Comparison of ENCODE assay signal across 1 cellular context in the genomic region with DNA sequence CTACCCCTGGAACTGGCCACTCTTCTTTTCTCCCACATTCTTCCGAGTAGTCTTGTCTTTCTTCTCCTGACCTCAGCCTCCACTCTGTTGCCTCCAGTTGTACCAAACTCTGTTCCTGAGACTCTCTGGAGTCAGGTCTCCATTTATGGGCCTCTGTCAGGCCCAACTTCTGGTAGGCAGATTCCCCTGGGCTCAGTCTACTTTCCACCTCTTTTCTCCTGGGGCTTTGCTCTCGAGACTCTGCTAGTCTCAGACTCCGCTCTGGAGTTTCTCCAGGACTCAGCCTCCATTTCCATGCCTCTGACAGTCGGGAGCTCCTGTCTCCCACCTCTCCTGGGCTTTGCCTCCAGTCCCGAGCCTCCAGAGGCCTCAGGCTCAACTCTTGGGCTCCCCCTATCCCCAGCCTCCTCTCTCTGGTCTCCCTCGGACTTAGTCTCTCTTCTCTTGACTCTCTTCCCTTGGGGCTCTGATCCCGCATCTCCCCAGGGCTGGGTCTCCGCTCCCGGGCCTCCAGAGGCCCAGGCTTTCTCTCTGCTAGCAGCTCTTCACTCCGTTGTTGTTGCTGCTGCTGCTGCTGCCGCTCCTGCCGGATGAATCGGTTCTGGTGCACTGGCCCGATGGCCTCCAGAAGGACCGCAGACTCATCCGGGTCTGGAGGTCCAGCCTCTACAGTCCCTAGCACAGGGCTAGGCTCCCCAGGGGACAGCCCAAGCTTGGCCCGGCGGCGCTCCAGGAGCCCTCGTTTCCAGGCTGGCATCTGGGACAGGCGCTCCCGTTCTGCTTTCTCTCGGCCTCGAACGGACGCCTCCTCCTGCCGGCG.
TF ChIP-seq lines count a peak whose summit lies in the region.

No MANE protein-coding gene starts in this region.

TF ChIP-seq in HepG2, 621 proteins besides CTCF, POLR2A, EP300 and RAD21:
- TF ChIP-seq, protein P1, sequence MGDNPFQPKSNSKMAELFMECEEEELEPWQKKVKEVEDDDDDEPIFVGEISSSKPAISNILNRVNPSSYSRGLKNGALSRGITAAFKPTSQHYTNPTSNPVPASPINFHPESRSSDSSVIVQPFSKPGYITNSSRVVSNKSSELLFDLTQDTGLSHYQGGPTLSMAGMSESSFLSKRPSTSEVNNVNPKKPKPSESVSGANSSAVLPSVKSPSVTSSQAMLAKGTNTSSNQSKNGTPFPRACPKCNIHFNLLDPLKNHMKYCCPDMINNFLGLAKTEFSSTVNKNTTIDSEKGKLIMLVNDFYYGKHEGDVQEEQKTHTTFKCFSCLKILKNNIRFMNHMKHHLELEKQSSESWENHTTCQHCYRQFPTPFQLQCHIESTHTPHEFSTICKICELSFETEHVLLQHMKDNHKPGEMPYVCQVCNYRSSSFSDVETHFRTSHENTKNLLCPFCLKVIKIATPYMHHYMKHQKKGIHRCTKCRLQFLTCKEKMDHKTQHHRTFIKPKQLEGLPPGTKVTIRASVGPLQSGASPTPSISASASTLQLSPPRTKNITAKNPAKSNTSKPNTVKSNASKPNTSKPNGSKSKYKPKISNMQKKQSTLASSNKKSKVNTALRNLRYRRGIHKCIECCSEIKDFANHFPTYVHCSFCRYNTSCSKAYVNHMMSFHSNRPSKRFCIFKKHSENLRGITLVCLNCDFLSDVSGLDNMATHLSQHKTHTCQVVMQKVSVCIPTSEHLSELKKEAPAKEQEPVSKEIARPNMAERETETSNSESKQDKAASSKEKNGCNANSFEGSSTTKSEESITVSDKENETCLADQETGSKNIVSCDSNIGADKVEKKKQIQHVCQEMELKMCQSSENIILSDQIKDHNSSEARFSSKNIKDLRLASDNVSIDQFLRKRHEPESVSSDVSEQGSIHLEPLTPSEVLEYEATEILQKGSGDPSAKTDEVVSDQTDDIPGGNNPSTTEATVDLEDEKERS (CRISPR knock-in tag; IDR thresholded peaks at IDR 0.05), result no peak
- TF ChIP-seq ZNF550 (CRISPR knock-in tag; IDR thresholded peaks at IDR 0.05; ENCODE audit: borderline replicate concordance) (no peak), NFIB (CRISPR knock-in tag; IDR thresholded peaks at IDR 0.05; ENCODE audit: borderline replicate concordance) (no peak), NR2F1 (CRISPR knock-in tag; IDR thresholded peaks at IDR 0.05) (no peak), ZNF567 (CRISPR knock-in tag; IDR thresholded peaks at IDR 0.05; ENCODE audit: borderline replicate concordance) (no peak), ZNF263 (CRISPR knock-in tag; IDR thresholded peaks at IDR 0.05) (peak; percentile 5; the same call in 1 of the 2 replicates), NBN (conservative IDR thresholded peaks at IDR 0.05) (no peak), ZNF407 (CRISPR knock-in tag; IDR thresholded peaks at IDR 0.05; ENCODE audit: not compliant biosample characterization) (peak; percentile 13), ZFP91 (CRISPR knock-in tag; IDR thresholded peaks at IDR 0.05; ENCODE audit: borderline replicate concordance) (peak; percentile 55; the same call in 1 of the 2 replicates), BATF2 (CRISPR knock-in tag; IDR thresholded peaks at IDR 0.05) (peak; percentile 42; the same call in 1 of the 2 replicates), ZNF879 (CRISPR knock-in tag; IDR thresholded peaks at IDR 0.05) (no peak), PTBP1 (IDR thresholded peaks at IDR 0.05; ENCODE audit: low read depth, low read length, poor library complexity, severe bottlenecking) (peak; percentile 33), SP4 (CRISPR knock-in tag; IDR thresholded peaks at IDR 0.05) (peak; percentile 10; the same call in 1 of the 2 replicates), REL (CRISPR knock-in tag; conservative IDR thresholded peaks at IDR 0.05) (0 out of 2 replicates have a peak, but pooled peaks have one; percentile 36), ZNF317 (CRISPR knock-in tag; IDR thresholded peaks at IDR 0.05) (no peak), U2AF2 (IDR thresholded peaks at IDR 0.05; ENCODE audit: low read depth, low read length) (no peak), ZNF770 (CRISPR knock-in tag; IDR thresholded peaks at IDR 0.05) (peak; percentile 91), ZHX1 (CRISPR knock-in tag; IDR thresholded peaks at IDR 0.05; ENCODE audit: low read depth) (no peak)
- TF ChIP-seq, protein P2, sequence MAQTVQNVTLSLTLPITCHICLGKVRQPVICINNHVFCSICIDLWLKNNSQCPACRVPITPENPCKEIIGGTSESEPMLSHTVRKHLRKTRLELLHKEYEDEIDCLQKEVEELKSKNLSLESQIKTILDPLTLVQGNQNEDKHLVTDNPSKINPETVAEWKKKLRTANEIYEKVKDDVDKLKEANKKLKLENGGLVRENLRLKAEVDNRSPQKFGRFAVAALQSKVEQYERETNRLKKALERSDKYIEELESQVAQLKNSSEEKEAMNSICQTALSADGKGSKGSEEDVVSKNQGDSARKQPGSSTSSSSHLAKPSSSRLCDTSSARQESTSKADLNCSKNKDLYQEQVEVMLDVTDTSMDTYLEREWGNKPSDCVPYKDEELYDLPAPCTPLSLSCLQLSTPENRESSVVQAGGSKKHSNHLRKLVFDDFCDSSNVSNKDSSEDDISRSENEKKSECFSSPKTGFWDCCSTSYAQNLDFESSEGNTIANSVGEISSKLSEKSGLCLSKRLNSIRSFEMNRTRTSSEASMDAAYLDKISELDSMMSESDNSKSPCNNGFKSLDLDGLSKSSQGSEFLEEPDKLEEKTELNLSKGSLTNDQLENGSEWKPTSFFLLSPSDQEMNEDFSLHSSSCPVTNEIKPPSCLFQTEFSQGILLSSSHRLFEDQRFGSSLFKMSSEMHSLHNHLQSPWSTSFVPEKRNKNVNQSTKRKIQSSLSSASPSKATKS (CRISPR knock-in tag; IDR thresholded peaks at IDR 0.05), result no peak
- TF ChIP-seq, protein P3, sequence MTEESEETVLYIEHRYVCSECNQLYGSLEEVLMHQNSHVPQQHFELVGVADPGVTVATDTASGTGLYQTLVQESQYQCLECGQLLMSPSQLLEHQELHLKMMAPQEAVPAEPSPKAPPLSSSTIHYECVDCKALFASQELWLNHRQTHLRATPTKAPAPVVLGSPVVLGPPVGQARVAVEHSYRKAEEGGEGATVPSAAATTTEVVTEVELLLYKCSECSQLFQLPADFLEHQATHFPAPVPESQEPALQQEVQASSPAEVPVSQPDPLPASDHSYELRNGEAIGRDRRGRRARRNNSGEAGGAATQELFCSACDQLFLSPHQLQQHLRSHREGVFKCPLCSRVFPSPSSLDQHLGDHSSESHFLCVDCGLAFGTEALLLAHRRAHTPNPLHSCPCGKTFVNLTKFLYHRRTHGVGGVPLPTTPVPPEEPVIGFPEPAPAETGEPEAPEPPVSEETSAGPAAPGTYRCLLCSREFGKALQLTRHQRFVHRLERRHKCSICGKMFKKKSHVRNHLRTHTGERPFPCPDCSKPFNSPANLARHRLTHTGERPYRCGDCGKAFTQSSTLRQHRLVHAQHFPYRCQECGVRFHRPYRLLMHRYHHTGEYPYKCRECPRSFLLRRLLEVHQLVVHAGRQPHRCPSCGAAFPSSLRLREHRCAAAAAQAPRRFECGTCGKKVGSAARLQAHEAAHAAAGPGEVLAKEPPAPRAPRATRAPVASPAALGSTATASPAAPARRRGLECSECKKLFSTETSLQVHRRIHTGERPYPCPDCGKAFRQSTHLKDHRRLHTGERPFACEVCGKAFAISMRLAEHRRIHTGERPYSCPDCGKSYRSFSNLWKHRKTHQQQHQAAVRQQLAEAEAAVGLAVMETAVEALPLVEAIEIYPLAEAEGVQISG (CRISPR knock-in tag; IDR thresholded peaks at IDR 0.05), result 0 out of 2 replicates have a peak, but pooled peaks have one; percentile 15
